ENCODE assay signal across 8 cellular contexts in the genomic region with DNA sequence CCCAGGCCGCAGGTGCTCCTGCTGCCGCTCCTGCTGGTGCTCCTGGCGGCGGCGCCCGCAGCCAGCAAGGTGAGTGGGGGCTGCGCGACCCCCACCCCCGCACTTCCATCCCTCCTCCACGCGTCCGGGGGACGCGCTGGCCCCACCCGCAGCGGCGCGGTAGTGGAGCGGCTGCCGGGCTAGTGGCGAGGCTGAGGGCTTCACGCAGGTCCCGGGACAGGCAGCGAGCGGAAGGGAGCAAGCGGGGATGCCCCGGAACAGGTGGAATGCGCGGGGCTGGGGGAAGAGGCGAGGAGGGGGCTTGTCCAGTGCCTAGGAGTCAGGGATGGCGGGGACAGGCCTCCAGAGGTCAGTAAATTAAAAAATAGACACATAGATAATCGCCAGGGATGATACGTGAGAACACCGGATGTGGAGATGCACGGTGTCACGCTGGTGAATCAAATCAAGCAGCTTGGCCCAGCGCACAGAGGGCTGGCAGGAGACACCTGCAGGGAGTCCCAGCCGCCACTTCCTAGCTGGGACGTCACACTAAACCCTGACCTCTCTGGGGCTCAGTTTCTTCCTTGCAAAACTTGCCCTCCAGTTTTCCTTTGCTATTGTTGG. TPM values are rescaled to one million over a fixed set of nuclear protein-coding genes. Genes with fewer than 3 reads are reported as not detected.
A peak's percentile ranks its signal among the peaks of the same experiment; 100 is the strongest.
DNase-seq lines count a peak whose midpoint lies in the region; ATAC-seq and TF ChIP-seq lines count a peak whose summit lies in the region.

No MANE protein-coding gene starts in this region.

- peak overlapping the region; percentile 58 for H3K4me3 Mint-ChIP-seq in activated CD8-positive, alpha-beta T cell treated with anti-CD3 and anti-CD28 coated beads, Interleukin-2, amount 10 ng/mL, durations not matched to agents 7 days and 5 days
- H3K4me3 Mint-ChIP-seq in stimulated activated memory B cell treated with anti-CD40 and anti-IgM and Interleukin-4, amounts not matched to agents 10 μg/mL and 1 μg/mL and 100 μg/mL, for 72 hours, result peak overlapping the region; percentile 96
- H3K4me3 Mint-ChIP-seq in CD14-positive monocyte, result peak overlapping the region in 1 of 2 donors; percentile 42

- H3K4me3 ChIP-seq in iPS-18a (ENCODE audit: low read length), result peak overlapping the region; percentile 58

- H3K9ac ChIP-seq in iPS-18a (ENCODE audit: low read length), result no peak overlapping the region

- no peak overlapping the region for H3K27ac Mint-ChIP-seq in activated CD8-positive, alpha-beta T cell treated with anti-CD3 and anti-CD28 coated beads, Interleukin-2, amount 10 ng/mL, durations not matched to agents 7 days and 5 days
- H3K27ac Mint-ChIP-seq in stimulated activated memory B cell treated with anti-CD40 and anti-IgM and Interleukin-4, amounts not matched to agents 10 μg/mL and 1 μg/mL and 100 μg/mL, for 72 hours, result peak overlapping the region; percentile 90
- no peak overlapping the region for H3K27ac Mint-ChIP-seq in CD14-positive monocyte

- no peaks in the 10 kb centered on the region for H3K36me3 ChIP-seq in iPS-18a (ENCODE audit: control insufficient read depth, low read depth, low read length)

- DNase-seq in EL (peak; percentile 17), CD14-positive monocyte (ENCODE audit: low spot score) (no peak), NCI-H187 treated with DMSO at 0.1 percent for 48 hours (lab: John Stamatoyannopoulos, UW) (no peak)
- DNase-seq in activated CD8-positive, alpha-beta T cell treated with anti-CD3 and anti-CD28 coated beads, Interleukin-2, amount 10 ng/mL, durations not matched to agents 7 days and 5 days, result peak; percentile 48

- H3K27me3 ChIP-seq in iPS-18a (ENCODE audit: control insufficient read depth, insufficient read depth, low read length), result peaks cover 68% of the 10 kb centered on the region

- peaks cover 66% of the 10 kb centered on the region for H3K27me3 Mint-ChIP-seq in activated CD8-positive, alpha-beta T cell treated with anti-CD3 and anti-CD28 coated beads, Interleukin-2, amount 10 ng/mL, durations not matched to agents 7 days and 5 days (ENCODE audit: low read depth)
- no peaks in the 10 kb centered on the region for H3K27me3 Mint-ChIP-seq in stimulated activated memory B cell treated with anti-CD40 and anti-IgM and Interleukin-4, amounts not matched to agents 10 μg/mL and 1 μg/mL and 100 μg/mL, for 72 hours
- peaks cover 50 to 67% (median 51%) of the 10 kb centered on the region in 3 donors for H3K27me3 Mint-ChIP-seq in CD14-positive monocyte (ENCODE audit: low read depth in 3 of 3)

- H3K36me3 Mint-ChIP-seq in activated CD8-positive, alpha-beta T cell treated with anti-CD3 and anti-CD28 coated beads, Interleukin-2, amount 10 ng/mL, durations not matched to agents 7 days and 5 days (ENCODE audit: low read depth), result no peaks in the 10 kb centered on the region
- peaks cover 12% of the 10 kb centered on the region for H3K36me3 Mint-ChIP-seq in stimulated activated memory B cell treated with anti-CD40 and anti-IgM and Interleukin-4, amounts not matched to agents 10 μg/mL and 1 μg/mL and 100 μg/mL, for 72 hours
- H3K36me3 Mint-ChIP-seq in CD14-positive monocyte, result no peaks in the 10 kb centered on the region

- POLR2A ChIA-PET in activated CD8-positive, alpha-beta T cell treated with anti-CD3 and anti-CD28 coated beads, Interleukin-2, amount 10 ng/mL, durations not matched to agents 7 days and 5 days (lab: Charles Lee), result no interaction called here

- no peak overlapping the region for H3K27ac ChIP-seq in iPS-18a (ENCODE audit: low read length)

- CTCF ChIA-PET in activated CD8-positive, alpha-beta T cell treated with anti-CD3 and anti-CD28 coated beads, Interleukin-2, amount 10 ng/mL, durations not matched to agents 7 days and 5 days (lab: Charles Lee), result no interaction called here

- intact Hi-C loops in CD14-positive monocyte (cut with micrococcal nuclease), result no loop called here

- no peak for TF ChIP-seq CTCF in CD14-positive monocyte (IDR thresholded peaks at IDR 0.05)

- peaks cover 9% of the 10 kb centered on the region for H3K4me1 Mint-ChIP-seq in activated CD8-positive, alpha-beta T cell treated with anti-CD3 and anti-CD28 coated beads, Interleukin-2, amount 10 ng/mL, durations not matched to agents 7 days and 5 days (ENCODE audit: low read depth)
- peaks cover 39% of the 10 kb centered on the region for H3K4me1 Mint-ChIP-seq in stimulated activated memory B cell treated with anti-CD40 and anti-IgM and Interleukin-4, amounts not matched to agents 10 μg/mL and 1 μg/mL and 100 μg/mL, for 72 hours
- H3K4me1 Mint-ChIP-seq in CD14-positive monocyte, result no peaks in the 10 kb centered on the region

- peaks cover 5% of the 10 kb centered on the region for H3K4me1 ChIP-seq in iPS-18a (ENCODE audit: control insufficient read depth, low read depth, low read length)

- H3K9me3 ChIP-seq in iPS-18a (ENCODE audit: control insufficient read depth, low read depth, low read length), result no peaks in the 10 kb centered on the region

- peak; percentile 81 for ATAC-seq in GM19395 (IDR thresholded peaks at IDR 0.05; ENCODE audit: unreplicated experiment)
- peak; percentile 65 for ATAC-seq in HG03280 (IDR thresholded peaks at IDR 0.05; ENCODE audit: unreplicated experiment)
- peak; percentile 69 for ATAC-seq in activated CD8-positive, alpha-beta T cell treated with anti-CD3 and anti-CD28 coated beads, Interleukin-2, amount 10 ng/mL, durations not matched to agents 7 days and 5 days
- peak; percentile 80 for ATAC-seq in stimulated activated memory B cell treated with anti-CD40 and anti-IgM and Interleukin-4, amounts not matched to agents 10 μg/mL and 1 μg/mL and 100 μg/mL, for 72 hours

- H3K9me3 Mint-ChIP-seq in activated CD8-positive, alpha-beta T cell treated with anti-CD3 and anti-CD28 coated beads, Interleukin-2, amount 10 ng/mL, durations not matched to agents 7 days and 5 days (ENCODE audit: insufficient read depth), result no peaks in the 10 kb centered on the region
- peaks cover under 1% of the 10 kb centered on the region for H3K9me3 Mint-ChIP-seq in stimulated activated memory B cell treated with anti-CD40 and anti-IgM and Interleukin-4, amounts not matched to agents 10 μg/mL and 1 μg/mL and 100 μg/mL, for 72 hours
- peaks cover 0 to 6% (median 3%) of the 10 kb centered on the region in 7 donors for H3K9me3 Mint-ChIP-seq in CD14-positive monocyte

RNA-seq across cellular contexts. Expression of gene COL4A3, which starts 0.4 kb away (rescaled TPM):
- total RNA-seq in activated CD8-positive, alpha-beta T cell treated with anti-CD3 and anti-CD28 coated beads, Interleukin-2, amount 10 ng/mL, durations not matched to agents 7 days and 5 days, result not detected
- polyA plus RNA-seq in CD14-positive monocyte, result not detected

RNA-seq across cellular contexts. Expression of gene COL4A4, which starts 0.8 kb away (rescaled TPM):
- not detected for total RNA-seq in activated CD8-positive, alpha-beta T cell treated with anti-CD3 and anti-CD28 coated beads, Interleukin-2, amount 10 ng/mL, durations not matched to agents 7 days and 5 days
- under 1 TPM in 1 of 2 donors, not detected in 1; 0.03 TPM for polyA plus RNA-seq in CD14-positive monocyte

Comparison
In these comparisons a context has a peak if more than half of its experiments do, and no peak if none do; other contexts are left out.
1. DNase-seq: peak in EL (single experiment) and activated CD8-positive, alpha-beta T cell treated with anti-CD3 and anti-CD28 coated beads, Interleukin-2, amount 10 ng/mL, durations not matched to agents 7 days and 5 days (single experiment); none in CD14-positive monocyte (single experiment) and NCI-H187 treated with DMSO at 0.1 percent for 48 hours (single experiment).
2. Peak in every context shown above with its lines, with median percentiles within 50 percentile points of each other: ATAC-seq.